In genomic region chr21:6436205-6436604, GRCh38 we compare ENCODE assay signal across 6 cellular contexts.
A peak's percentile ranks its signal among the peaks of the same experiment; 100 is the strongest.
DNase-seq lines count a peak whose midpoint lies in the region; ATAC-seq, FAIRE-seq and TF ChIP-seq lines count a peak whose summit lies in the region.
"Not testable (repeated sequence)": the region's sequence is repeated elsewhere in the genome, so short reads cannot be mapped to it uniquely, and the experiment has no call there.

No MANE protein-coding gene starts in this region.

- H3K79me2 ChIP-seq in HepG2 (ENCODE audit: insufficient read depth, low read length) = not testable (repeated sequence)

- TF ChIP-seq CTCF in CD14-positive monocyte (IDR thresholded peaks at IDR 0.05); endodermal cell (conservative IDR thresholded peaks at IDR 0.05); HepG2 (CRISPR knock-in tag; IDR thresholded peaks at IDR 0.05); pancreas (IDR thresholded peaks at IDR 0.05); upper lobe of right lung (IDR thresholded peaks at IDR 0.05): not testable (repeated sequence)

- not testable (repeated sequence) for BruUV-seq in HepG2 (replicated peaks; lab: Mats Ljungman, UMichigan)

- not testable (repeated sequence) for H3K9me3 ChIP-seq in KOPT-K1 (ENCODE audit: insufficient read depth, low read length, poor library complexity, severe bottlenecking); endodermal cell (ENCODE audit: control insufficient read depth, low read length); HepG2 (ENCODE audit: low read length); pancreas; upper lobe of right lung

- not testable (repeated sequence) for FAIRE-seq in HepG2 (lab: Jason Lieb, UNC); pancreas (lab: Jason Lieb, UNC)

- no CpG with 5 or more reads among the region's 15 CpGs for WGBS in endodermal cell (ENCODE audit: insufficient coverage in 1 of 2, insufficient read length in 1 of 2), 2 experiments
- no CpG with 5 or more reads among the region's 15 CpGs for WGBS in HepG2 (ENCODE audit: low lambda C conversion rate)
- WGBS in pancreas, 2 donors = 66% methylated on average over 6 of the region's 15 CpGs; no CpG with 5 or more reads in 1 of the 2 donors

- intact Hi-C loops in CD14-positive monocyte (cut with micrococcal nuclease); HepG2 (cut with micrococcal nuclease; ENCODE audit: unreplicated experiment); pancreas (cut with DNase I); upper lobe of right lung (cut with DNase I): not testable (repeated sequence)

- CTCF ChIA-PET in HepG2 (lab: Yijun Ruan, JAX; ENCODE audit: low intra/inter-chr PET ratio, low total read pairs) = not testable (repeated sequence)

- TF ChIP-seq EP300 in HepG2 (IDR thresholded peaks at IDR 0.05; ENCODE audit: low read depth in 2 of 2, low read length in 2 of 2); HepG2 (CRISPR knock-in tag; IDR thresholded peaks at IDR 0.05; ENCODE audit: borderline replicate concordance): not testable (repeated sequence)

- POLR2A ChIA-PET in HepG2 (lab: Yijun Ruan, JAX) = not testable (repeated sequence)

- not testable (repeated sequence) for H3K27ac Mint-ChIP-seq in CD14-positive monocyte, endodermal cell

- H3K9ac ChIP-seq in endodermal cell (ENCODE audit: extremely low read depth, low read length, poor library complexity, severe bottlenecking); HepG2 (ENCODE audit: insufficient read depth, low read depth, low read length): not testable (repeated sequence)

- not testable (repeated sequence) for H3K4me2 ChIP-seq in HepG2 (ENCODE audit: low read depth, low read length)

- not testable (repeated sequence) for TF ChIP-seq POLR2A in HepG2 (IDR thresholded peaks at IDR 0.05; ENCODE audit: insufficient read depth in 1 of 2, low read depth in 2 of 2, low read length in 2 of 2)

- not testable (repeated sequence) for H3K27me3 Mint-ChIP-seq in CD14-positive monocyte (ENCODE audit: low read depth in 3 of 3); endodermal cell (ENCODE audit: insufficient read depth)

- H3K27ac ChIP-seq in KOPT-K1 (ENCODE audit: low read depth, low read length, poor library complexity, severe bottlenecking) = peak overlapping the region; percentile 38
- H3K27ac ChIP-seq in endodermal cell (ENCODE audit: low read depth, low read length); HepG2 (ENCODE audit: extremely low read length, insufficient read depth, low read length); pancreas; upper lobe of right lung: not testable (repeated sequence)

- not testable (repeated sequence) for H4K20me1 ChIP-seq in HepG2 (ENCODE audit: insufficient read depth, low read length)

- H3K4me3 Mint-ChIP-seq in CD14-positive monocyte, endodermal cell: not testable (repeated sequence)

- H3K27me3 ChIP-seq in endodermal cell (ENCODE audit: control insufficient read depth, insufficient read depth, low read length, poor library complexity, severe bottlenecking); HepG2 (ENCODE audit: control insufficient read depth in 1 of 2, insufficient read depth in 2 of 2, low read length in 2 of 2); pancreas; upper lobe of right lung: not testable (repeated sequence)

- H3K4me3 ChIP-seq in endodermal cell (ENCODE audit: low read length); HepG2 (replicated peaks in 1 of 3; ENCODE audit: insufficient read depth in 1 of 3, low read depth in 2 of 3, low read length in 3 of 3); pancreas; upper lobe of right lung: not testable (repeated sequence)

- TF ChIP-seq RAD21 in HepG2 (CRISPR knock-in tag; IDR thresholded peaks at IDR 0.05) = not testable (repeated sequence)

- not testable (repeated sequence) for H3K36me3 ChIP-seq in KOPT-K1 (ENCODE audit: insufficient read depth, low read length); endodermal cell (ENCODE audit: control insufficient read depth, insufficient read depth, low read length); HepG2 (replicated peaks in 1 of 2; ENCODE audit: control insufficient read depth in 1 of 2, insufficient read depth in 2 of 2, low read length in 2 of 2); pancreas; upper lobe of right lung

- H3K4me1 Mint-ChIP-seq in CD14-positive monocyte, endodermal cell: not testable (repeated sequence)

- ATAC-seq in HepG2 = peak; percentile 76
- not testable (repeated sequence) for ATAC-seq in pancreas, upper lobe of right lung

- H3K4me1 ChIP-seq in endodermal cell (ENCODE audit: control insufficient read depth, insufficient read depth, low read length); HepG2 (ENCODE audit: insufficient read depth, low read length); pancreas; upper lobe of right lung: not testable (repeated sequence)

- DNase-seq in CD14-positive monocyte (ENCODE audit: low spot score) (peak; percentile 11), endodermal cell (peak; percentile 33), pancreas (peak in 4 of 6 donors; percentile 7 to 27 (median 11)), upper lobe of right lung (peak; percentile 48)
- DNase-seq in HepG2 (ENCODE audit: low spot score) = not testable (repeated sequence)

- H3K36me3 Mint-ChIP-seq in CD14-positive monocyte; endodermal cell (ENCODE audit: low read depth): not testable (repeated sequence)

- in situ Hi-C loops in HepG2 (cut with HindIII; ENCODE audit: extremely low pct_ligation_motif_present, low pct_unique_long_range_greater_than_20kb) = not testable (repeated sequence)

- H2AFZ ChIP-seq in HepG2 (ENCODE audit: low read length) = not testable (repeated sequence)

- H3K9me3 Mint-ChIP-seq in CD14-positive monocyte, endodermal cell: not testable (repeated sequence)
